15 cellular contexts compared by ENCODE assay signal in genomic region chr3:170766823-170767575, GRCh38.
DNase-seq lines count a peak whose midpoint lies in the region; ATAC-seq and TF ChIP-seq lines count a peak whose summit lies in the region.
"Had no signal": no experiment of that assay in that cellular context is flagged by ENCODE, and none has a peak within 500 bp of the region (broad histone marks: within the 10 kb centered on the region; RNA-seq: fewer than 3 reads in every experiment).

No MANE protein-coding gene starts in this region.

- H3K4me3 ChIP-seq in SJSA1, result no peak overlapping the region
- no peak overlapping the region for H3K4me3 ChIP-seq in SJCRH30
- H3K4me3 ChIP-seq: GM23338 had no signal

- no peak overlapping the region for H3K4me3 Mint-ChIP-seq in progenitor cell of endocrine pancreas (ENCODE audit: low read depth)
- H3K4me3 Mint-ChIP-seq: CD8-positive, alpha-beta T cell; GM23338 had no signal

- H3K9me3 Mint-ChIP-seq in progenitor cell of endocrine pancreas (ENCODE audit: low read depth), result no peaks in the 10 kb centered on the region
- H3K9me3 Mint-ChIP-seq: CD8-positive, alpha-beta T cell; GM23338 had no signal

- DNase-seq in MV-4-11 (lab: John Stamatoyannopoulos, UW) (peak; percentile 28), SJSA1 (ENCODE audit: low read depth in 1 of 2, low spot score in 2 of 2) (no peak), left lobe of liver (ENCODE audit: low spot score) (peak; percentile 48), progenitor cell of endocrine pancreas (ENCODE audit: low spot score, unreplicated experiment) (no peak), NCI-H1417 (lab: John Stamatoyannopoulos, UW) (no peak), SJCRH30 (no peak)
- DNase-seq in activated CD4-positive, CD25-positive, alpha-beta regulatory T cell (lab: John Stamatoyannopoulos, UW), result no peak
- DNase-seq: CD8-positive, alpha-beta T cell; DMS79 treated with DMSO at 0.1 percent for 48 hours; GDM1; KBM-7; NCI-H2029; NCI-H510A treated with DMSO at 0.1 percent for 48 hours had no signal

- no peak for TF ChIP-seq CTCF in progenitor cell of endocrine pancreas (IDR thresholded peaks at IDR 0.05; ENCODE audit: unreplicated experiment)

- ATAC-seq in left lobe of liver, result peak; percentile 59
- ATAC-seq: CD8-positive, alpha-beta T cell; GM23338; SK-N-SH treated with all-trans-retinoic acid at 6 μM for 48 hours had no signal

- no peaks in the 10 kb centered on the region for H3K36me3 ChIP-seq in SJSA1
- no peaks in the 10 kb centered on the region for H3K36me3 ChIP-seq in SJCRH30

- H3K27me3 Mint-ChIP-seq in progenitor cell of endocrine pancreas, result peaks cover 7% of the 10 kb centered on the region

- H3K4me1 Mint-ChIP-seq in progenitor cell of endocrine pancreas (ENCODE audit: low read depth), result peaks cover 14% of the 10 kb centered on the region

- H3K36me3 Mint-ChIP-seq in progenitor cell of endocrine pancreas (ENCODE audit: insufficient read depth), result no peaks in the 10 kb centered on the region
- H3K36me3 Mint-ChIP-seq: CD8-positive, alpha-beta T cell had no signal

- H3K9me3 ChIP-seq in SJSA1 (replicated peaks) (no peaks in the 10 kb centered on the region), SJCRH30 (replicated peaks) (no peaks in the 10 kb centered on the region)

- H3K27ac ChIP-seq in SJSA1, result peak overlapping the region; percentile 72
- no peak overlapping the region for H3K27ac ChIP-seq in SJCRH30

- H3K27me3 ChIP-seq in SJSA1 (replicated peaks), result no peaks in the 10 kb centered on the region
- H3K27me3 ChIP-seq in SJCRH30, result no peaks in the 10 kb centered on the region

- H3K4me1 ChIP-seq in SJSA1 (replicated peaks) (peaks cover 57% of the 10 kb centered on the region), SJCRH30 (peaks cover 12% of the 10 kb centered on the region)

- peak overlapping the region; percentile 5 for H3K27ac Mint-ChIP-seq in progenitor cell of endocrine pancreas
- H3K27ac Mint-ChIP-seq: CD8-positive, alpha-beta T cell; GM23338 had no signal

Comparison
In these comparisons a context has a peak if more than half of its experiments do, and no peak if none do; other contexts are left out.
1. DNase-seq: peak in MV-4-11 (single experiment) and left lobe of liver (single experiment); none in SJSA1 (0 of 2), progenitor cell of endocrine pancreas (single experiment), NCI-H1417 (0 of 3), SJCRH30 (0 of 2) and activated CD4-positive, CD25-positive, alpha-beta regulatory T cell (0 of 4).